Comparison of ENCODE assay signal across 31 cellular contexts in genomic region chr1:240495652-240496051, GRCh38.
"Had no signal": no experiment of that assay in that cellular context is flagged by ENCODE, and none has a peak within 500 bp of the region (broad histone marks: within the 10 kb centered on the region; RNA-seq: fewer than 3 reads in every experiment).

No MANE protein-coding gene starts in this region.

- H3K4me3 ChIP-seq: adrenal gland, body of pancreas, breast epithelium had no signal

- H3K36me3 ChIP-seq: adrenal gland, brain microvascular endothelial cell, breast epithelium had no signal

- DNase-seq: activated B cell treated with CpG ODN at 0.5 μM for 24 hours; activated CD4-positive, alpha-beta memory T cell treated with anti-CD3 and anti-CD28 coated beads for 36 hours; activated CD4-positive, alpha-beta T cell treated with anti-CD3 and anti-CD28 coated beads for 4 hours; activated CD4-positive, alpha-beta T cell treated with anti-CD3 and anti-CD28 coated beads, Interleukin-2, amount 10 ng/mL, durations not matched to agents 24 days and 14 days; activated CD4-positive, alpha-beta T cell treated with anti-CD3 and anti-CD28 coated beads, Interleukin-2, amount 50 U/mL, for 1 hour; activated CD4-positive, alpha-beta T cell treated with anti-CD3 and anti-CD28 coated beads, Interleukin-2, amount 50 U/mL, for 4 hours; activated CD4-positive, CD25-positive, alpha-beta regulatory T cell treated with anti-CD3 and anti-CD28 coated beads, Interleukin-2, amount 50 U/mL, for 72 hours; activated CD8-positive, alpha-beta memory T cell treated with anti-CD3 and anti-CD28 coated beads, Interleukin-2, amount 50 U/mL, for 4 hours; activated CD8-positive, alpha-beta T cell treated with anti-CD3 and anti-CD28 coated beads for 36 hours; activated effector memory CD4-positive, alpha-beta T cell treated with anti-CD3 and anti-CD28 coated beads, Interleukin-2, amount 50 U/mL, for 16 hours; activated gamma-delta T cell treated with Interleukin-2 at 50 U/mL for 16 hours; activated naive CD4-positive, alpha-beta T cell; activated naive CD4-positive, alpha-beta T cell treated with anti-CD3 and anti-CD28 coated beads for 36 hours; activated naive CD4-positive, alpha-beta T cell treated with anti-CD3 and anti-CD28 coated beads, Interleukin-2, amount 50 U/mL, for 16 hours; activated naive CD8-positive, alpha-beta T cell treated with anti-CD3 and anti-CD28 coated beads for 36 hours; activated T-cell treated with anti-CD3 and anti-CD28 coated beads for 4 hours; activated T-cell treated with anti-CD3 and anti-CD28 coated beads, Interleukin-2, amount 50 U/mL, for 1 hour; activated T-cell treated with anti-CD3 and anti-CD28 coated beads, Interleukin-2, amount 50 U/mL, for 4 hours; activated T-cell treated with anti-CD3 and anti-CD28 coated beads, Interleukin-2, amount 50 U/mL, for 72 hours; adrenal gland; amniotic stem cell; aorta; body of pancreas; brain microvascular endothelial cell; central memory CD4-positive, alpha-beta T cell; T-helper 2 cell; T-helper 9 cell had no signal

- H3K27ac ChIP-seq: adrenal gland, body of pancreas, brain microvascular endothelial cell, breast epithelium, VCaP had no signal

- H3K4me1 ChIP-seq: adrenal gland, body of pancreas, breast epithelium had no signal

- H3K27me3 ChIP-seq: adrenal gland, body of pancreas, brain microvascular endothelial cell, breast epithelium had no signal

- ATAC-seq: activated CD8-positive, alpha-beta T cell treated with anti-CD3 and anti-CD28 coated beads for 36 hours; activated naive CD4-positive, alpha-beta T cell treated with anti-CD3 and anti-CD28 coated beads, Interleukin-2, amount 50 U/mL, for 72 hours; activated T-cell treated with anti-CD3 and anti-CD28 coated beads, Interleukin-2, amount 50 U/mL, for 4 hours; activated T-cell treated with anti-CD3 and anti-CD28 coated beads, Interleukin-2, amount 50 U/mL, for 72 hours; activated T-helper 17 cell treated with anti-CD3 and anti-CD28 coated beads, Interleukin-2, amount 50 U/mL, for 72 hours; body of pancreas had no signal

- H3K9me3 ChIP-seq: adrenal gland, body of pancreas, breast epithelium had no signal
